In genomic region chr21:43597845-43598244, GRCh38 we compare ENCODE assay signal across 19 cellular contexts.
"Had no signal": no experiment of that assay in that cellular context is flagged by ENCODE, and none has a peak within 500 bp of the region (broad histone marks: within the 10 kb centered on the region; RNA-seq: fewer than 3 reads in every experiment).

No MANE protein-coding gene starts in this region.

- H3K27me3 Mint-ChIP-seq: activated CD4-positive, alpha-beta T cell treated with anti-CD3 and anti-CD28 coated beads for 36 hours; activated naive CD4-positive, alpha-beta T cell treated with anti-CD3 and anti-CD28 coated beads, Interleukin-2, amount 50 U/mL, for 24 hours; activated T-cell treated with anti-CD3 and anti-CD28 coated beads, Interleukin-2, amount 50 U/mL, for 24 hours had no signal

- DNase-seq: activated CD4-positive, alpha-beta memory T cell treated with anti-CD3 and anti-CD28 coated beads, Interleukin-2, amount 10 ng/mL, durations not matched to agents 7 days and 5 days; activated CD4-positive, alpha-beta T cell treated with anti-CD3 and anti-CD28 coated beads for 36 hours; activated T-cell treated with anti-CD3 and anti-CD28 coated beads, Interleukin-2, amount 50 U/mL, for 24 hours; adrenal gland; central memory CD4-positive, alpha-beta T cell; effector CD8-positive, alpha-beta T cell; foreskin fibroblast; glutamatergic neuron; ovary; stimulated activated CD4-positive, alpha-beta T cell treated with anti-CD3 and anti-CD28 coated beads, Interleukin-12 subunit alpha, Interleukin-12 subunit beta, amount 100 ng/mL, for 4 hours; stimulated activated CD4-positive, alpha-beta T cell treated with anti-CD3 and anti-CD28 coated beads, Interleukin-2, amount 100 ng/mL, for 24 hours; stomach; testis; upper lobe of right lung had no signal

- H3K4me1 ChIP-seq: stomach, testis, upper lobe of right lung had no signal

- H3K27ac ChIP-seq: adrenal gland, ovary, stomach, upper lobe of right lung had no signal

- H3K4me3 ChIP-seq: adrenal gland, coronary artery, ovary, stomach, testis, upper lobe of right lung had no signal

- H3K9me3 ChIP-seq: adrenal gland, ovary, stomach, testis, upper lobe of right lung had no signal

- ATAC-seq: activated CD4-positive, alpha-beta T cell treated with anti-CD3 and anti-CD28 coated beads for 36 hours; sciatic nerve; upper lobe of right lung had no signal

- H3K27ac Mint-ChIP-seq: activated CD4-positive, alpha-beta memory T cell treated with anti-CD3 and anti-CD28 coated beads, Interleukin-2, amount 10 ng/mL, durations not matched to agents 7 days and 5 days; activated CD4-positive, alpha-beta T cell treated with anti-CD3 and anti-CD28 coated beads for 36 hours; activated naive CD4-positive, alpha-beta T cell treated with anti-CD3 and anti-CD28 coated beads, Interleukin-2, amount 50 U/mL, for 24 hours; activated T-cell treated with anti-CD3 and anti-CD28 coated beads, Interleukin-2, amount 50 U/mL, for 24 hours had no signal

- H3K27me3 ChIP-seq: adrenal gland, ovary, stomach, testis, upper lobe of right lung had no signal

- H3K4me3 Mint-ChIP-seq: activated CD4-positive, alpha-beta memory T cell treated with anti-CD3 and anti-CD28 coated beads, Interleukin-2, amount 10 ng/mL, durations not matched to agents 7 days and 5 days; activated CD4-positive, alpha-beta T cell treated with anti-CD3 and anti-CD28 coated beads for 36 hours; activated naive CD4-positive, alpha-beta T cell treated with anti-CD3 and anti-CD28 coated beads, Interleukin-2, amount 50 U/mL, for 24 hours; activated T-cell treated with anti-CD3 and anti-CD28 coated beads, Interleukin-2, amount 50 U/mL, for 24 hours; mesothelial cell of epicardium had no signal

- H3K9me3 Mint-ChIP-seq: activated CD4-positive, alpha-beta memory T cell treated with anti-CD3 and anti-CD28 coated beads, Interleukin-2, amount 10 ng/mL, durations not matched to agents 7 days and 5 days; activated naive CD4-positive, alpha-beta T cell treated with anti-CD3 and anti-CD28 coated beads, Interleukin-2, amount 50 U/mL, for 24 hours; activated T-cell treated with anti-CD3 and anti-CD28 coated beads, Interleukin-2, amount 50 U/mL, for 24 hours; mesothelial cell of epicardium had no signal

- H3K36me3 Mint-ChIP-seq: activated naive CD4-positive, alpha-beta T cell treated with anti-CD3 and anti-CD28 coated beads, Interleukin-2, amount 50 U/mL, for 24 hours had no signal

- FAIRE-seq: endothelial cell of umbilical vein had no signal

- H3K36me3 ChIP-seq: adrenal gland, ovary, stomach, upper lobe of right lung had no signal
